11 cellular contexts compared by ENCODE assay signal in the genomic region with DNA sequence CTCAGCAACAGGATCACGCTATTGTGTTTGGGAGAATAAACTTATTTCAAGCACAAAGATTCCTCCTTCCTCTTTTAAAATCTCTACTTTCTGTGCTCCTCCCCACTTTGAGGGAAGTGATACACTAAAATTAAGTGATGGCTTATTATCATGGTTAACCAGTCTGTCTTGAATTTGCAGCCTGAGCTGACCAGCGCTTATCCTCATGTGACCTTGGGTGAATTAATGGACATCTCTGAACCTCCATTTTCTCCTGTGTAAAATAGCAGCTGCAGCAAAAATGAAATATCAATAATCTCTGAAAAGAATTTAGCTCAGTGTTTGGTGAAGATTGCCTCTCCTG.
DNase-seq lines count a peak whose midpoint lies in the region; ATAC-seq and TF ChIP-seq lines count a peak whose summit lies in the region.
"Had no signal": no experiment of that assay in that cellular context is flagged by ENCODE, and none has a peak within 500 bp of the region (broad histone marks: within the 10 kb centered on the region; RNA-seq: fewer than 3 reads in every experiment).

No MANE protein-coding gene starts in this region.

- DNase-seq in Right ventricle myocardium superior (no peak), right atrium auricular region (ENCODE audit: low spot score) (no peak), NOMO-1 treated with dmso at 0.1 percent for 144 hours (lab: John Stamatoyannopoulos, UW; ENCODE audit: unreplicated experiment) (peak; percentile 52), NCI-H82 (lab: John Stamatoyannopoulos, UW) (no peak), HCEC 1CT (no peak)
- DNase-seq in activated T-cell treated with anti-CD3 and anti-CD28 coated beads, Interleukin-2, amount 50 U/mL, for 24 hours, result no peak
- DNase-seq: activated effector memory CD4-positive, alpha-beta T cell treated with Interleukin-2 at 50 U/mL for 16 hours; IMR-90; T1000 had no signal

- no peaks in the 10 kb centered on the region for H3K27me3 Mint-ChIP-seq in dendritic cell treated with granulocyte-macrophage colony-stimulating factor and Interleukin-4, amounts not matched to agents 40 ng/mL and 50 ng/mL, for 4 days
- H3K27me3 Mint-ChIP-seq in activated T-cell treated with anti-CD3 and anti-CD28 coated beads, Interleukin-2, amount 50 U/mL, for 24 hours, result no peaks in the 10 kb centered on the region

- ATAC-seq in Right ventricle myocardium superior (ENCODE audit: poor library complexity), result peak; percentile 55
- ATAC-seq in HG03139 (IDR thresholded peaks at IDR 0.05; ENCODE audit: unreplicated experiment), result no peak

- TF ChIP-seq CTCF in right atrium auricular region (IDR thresholded peaks at IDR 0.05), result no peak

- peaks cover 60% of the 10 kb centered on the region for H3K4me1 Mint-ChIP-seq in dendritic cell treated with granulocyte-macrophage colony-stimulating factor and Interleukin-4, amounts not matched to agents 40 ng/mL and 50 ng/mL, for 4 days (ENCODE audit: low read depth)
- H3K4me1 Mint-ChIP-seq in activated T-cell treated with anti-CD3 and anti-CD28 coated beads, Interleukin-2, amount 50 U/mL, for 24 hours (ENCODE audit: low read depth), result peaks cover 65% of the 10 kb centered on the region

- no peaks in the 10 kb centered on the region for H3K36me3 Mint-ChIP-seq in dendritic cell treated with granulocyte-macrophage colony-stimulating factor and Interleukin-4, amounts not matched to agents 40 ng/mL and 50 ng/mL, for 4 days (ENCODE audit: low read depth)
- H3K36me3 Mint-ChIP-seq in activated T-cell treated with anti-CD3 and anti-CD28 coated beads, Interleukin-2, amount 50 U/mL, for 24 hours (ENCODE audit: low read depth), result no peaks in the 10 kb centered on the region

- H3K9me3 Mint-ChIP-seq in dendritic cell treated with granulocyte-macrophage colony-stimulating factor and Interleukin-4, amounts not matched to agents 40 ng/mL and 50 ng/mL, for 4 days, result no peaks in the 10 kb centered on the region
- no peaks in the 10 kb centered on the region for H3K9me3 Mint-ChIP-seq in activated T-cell treated with anti-CD3 and anti-CD28 coated beads, Interleukin-2, amount 50 U/mL, for 24 hours

- no peaks in the 10 kb centered on the region for H3K27me3 ChIP-seq in right atrium auricular region

- no peak overlapping the region for H3K4me3 ChIP-seq in right atrium auricular region

- H3K4me1 ChIP-seq in right atrium auricular region, result no peaks in the 10 kb centered on the region

- no peak overlapping the region for H3K27ac ChIP-seq in right atrium auricular region

- intact Hi-C loops in Right ventricle myocardium superior (cut with DNase I), result no loop called here
- intact Hi-C loops in dendritic cell treated with granulocyte-macrophage colony-stimulating factor and Interleukin-4, amounts not matched to agents 40 ng/mL and 50 ng/mL, for 4 days (cut with micrococcal nuclease), result loop anchor here (5.0 kb wide), 1 partner anchor 151 kb away; no protein-coding TSS in a partner anchor

- peak overlapping the region; percentile 89 for H3K27ac Mint-ChIP-seq in dendritic cell treated with granulocyte-macrophage colony-stimulating factor and Interleukin-4, amounts not matched to agents 40 ng/mL and 50 ng/mL, for 4 days
- no peak overlapping the region for H3K27ac Mint-ChIP-seq in activated T-cell treated with anti-CD3 and anti-CD28 coated beads, Interleukin-2, amount 50 U/mL, for 24 hours

- H3K36me3 ChIP-seq in right atrium auricular region, result no peaks in the 10 kb centered on the region

- no peaks in the 10 kb centered on the region for H3K9me3 ChIP-seq in right atrium auricular region

- H3K4me3 Mint-ChIP-seq in dendritic cell treated with granulocyte-macrophage colony-stimulating factor and Interleukin-4, amounts not matched to agents 40 ng/mL and 50 ng/mL, for 4 days, result no peak overlapping the region
- H3K4me3 Mint-ChIP-seq in activated T-cell treated with anti-CD3 and anti-CD28 coated beads, Interleukin-2, amount 50 U/mL, for 24 hours, result no peak overlapping the region
